1 cellular context compared by ENCODE assay signal in the genomic region with DNA sequence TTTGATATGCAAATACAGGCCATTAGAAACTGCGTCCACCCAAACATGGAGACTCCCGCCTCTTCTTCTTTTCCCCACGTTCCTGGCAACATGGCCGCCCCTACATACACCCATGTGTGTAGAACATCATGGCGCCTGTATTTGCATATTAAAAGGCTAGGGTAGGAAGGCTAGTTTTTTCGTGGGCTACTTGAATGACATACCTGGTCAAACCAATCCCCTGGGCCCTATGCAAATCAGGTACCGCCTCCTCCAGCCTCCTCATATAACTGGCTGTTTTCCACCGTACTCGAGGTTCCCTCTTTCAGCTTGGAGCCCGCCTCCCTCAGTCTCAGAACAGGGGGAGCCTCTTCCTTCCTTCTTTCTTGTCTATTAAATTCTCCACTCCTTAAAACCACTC.
TF ChIP-seq lines count a peak whose summit lies in the region.

No MANE protein-coding gene starts in this region.

TF ChIP-seq in SK-N-SH, 30 proteins besides CTCF, POLR2A, EP300 and RAD21 (continued from another document):
- TF ChIP-seq, protein P1, sequence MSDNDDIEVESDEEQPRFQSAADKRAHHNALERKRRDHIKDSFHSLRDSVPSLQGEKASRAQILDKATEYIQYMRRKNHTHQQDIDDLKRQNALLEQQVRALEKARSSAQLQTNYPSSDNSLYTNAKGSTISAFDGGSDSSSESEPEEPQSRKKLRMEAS (IDR thresholded peaks at IDR 0.05; ENCODE audit: low read depth), result no peak
- TF ChIP-seq TEAD4 (IDR thresholded peaks at IDR 0.05; ENCODE audit: borderline replicate concordance, insufficient read depth), result no peak
TF ChIP-seq in SK-N-SH: peak in this region for 0.
